ENCODE assay signal across 8 cellular contexts in the genomic region with DNA sequence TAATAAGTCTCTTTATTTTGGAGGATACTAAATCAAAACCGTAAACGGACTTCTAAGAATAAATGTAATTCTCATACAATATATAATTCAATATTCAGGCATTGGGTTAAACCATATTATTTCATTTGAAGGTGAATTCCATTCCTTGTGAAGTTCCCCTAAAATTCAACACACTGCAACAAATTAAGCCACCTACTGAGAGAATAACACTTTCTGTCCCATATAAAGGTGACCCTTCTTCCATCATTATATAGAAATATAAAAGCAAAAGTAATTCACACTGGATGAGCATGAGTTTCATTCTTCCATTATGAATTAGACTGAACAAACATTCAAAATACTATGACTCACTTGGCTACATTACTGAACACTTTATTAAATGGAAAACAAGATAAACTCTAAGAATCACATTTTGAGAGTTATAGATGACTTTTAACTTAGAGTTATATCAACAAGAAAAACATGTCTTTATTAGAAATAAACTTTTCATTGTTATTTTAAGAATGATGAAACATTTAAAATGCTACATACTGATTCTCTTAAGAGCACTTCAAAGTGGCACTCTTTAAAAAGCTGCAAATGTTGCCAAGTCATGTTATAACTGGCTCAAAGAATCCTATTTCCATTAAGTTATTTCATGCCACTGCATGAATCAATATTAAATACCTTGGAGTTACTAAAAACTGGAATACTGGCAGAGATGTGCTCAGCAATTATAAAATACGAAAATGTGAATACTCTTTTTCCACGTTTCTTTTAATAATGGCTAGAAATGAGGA. TPM values are rescaled to one million over a fixed set of nuclear protein-coding genes. Genes with fewer than 3 reads are reported as not detected.
A peak's percentile ranks its signal among the peaks of the same experiment; 100 is the strongest.
DNase-seq lines count a peak whose midpoint lies in the region; ATAC-seq, FAIRE-seq and TF ChIP-seq lines count a peak whose summit lies in the region.

No MANE protein-coding gene starts in this region.

- TF ChIP-seq CTCF in astrocyte of the spinal cord (IDR thresholded peaks at IDR 0.05; ENCODE audit: low read depth, low read length) = no peak
- TF ChIP-seq CTCF in upper lobe of right lung (IDR thresholded peaks at IDR 0.05) = no peak

- peaks cover 27% of the 10 kb centered on the region for H3K36me3 Mint-ChIP-seq in activated naive CD4-positive, alpha-beta T cell treated with anti-CD3 and anti-CD28 coated beads, Interleukin-2, amount 10 ng/mL, durations not matched to agents 7 days and 5 days

- intact Hi-C loops in upper lobe of right lung (cut with DNase I) = no loop called here

- no peaks in the 10 kb centered on the region for H3K36me3 ChIP-seq in upper lobe of right lung

- no peaks in the 10 kb centered on the region for H3K9me3 ChIP-seq in upper lobe of right lung

- H3K4me1 ChIP-seq in upper lobe of right lung = peaks cover 22% of the 10 kb centered on the region

- H3K27me3 Mint-ChIP-seq in activated naive CD4-positive, alpha-beta T cell treated with anti-CD3 and anti-CD28 coated beads, Interleukin-2, amount 10 ng/mL, durations not matched to agents 7 days and 5 days = peaks cover 7% of the 10 kb centered on the region

- FAIRE-seq in RCC 7860 (lab: Jason Lieb, UNC) = no peak

- H3K4me1 Mint-ChIP-seq in activated naive CD4-positive, alpha-beta T cell treated with anti-CD3 and anti-CD28 coated beads, Interleukin-2, amount 10 ng/mL, durations not matched to agents 7 days and 5 days = peaks cover 62% of the 10 kb centered on the region

- H3K27ac Mint-ChIP-seq in activated naive CD4-positive, alpha-beta T cell treated with anti-CD3 and anti-CD28 coated beads, Interleukin-2, amount 10 ng/mL, durations not matched to agents 7 days and 5 days = peak overlapping the region; percentile 49

- H3K27ac ChIP-seq in upper lobe of right lung = no peak overlapping the region

- peak overlapping the region; percentile 10 for H3K4me3 ChIP-seq in astrocyte of the spinal cord (ENCODE audit: low read depth, low read length)
- peak overlapping the region; percentile 81 for H3K4me3 ChIP-seq in upper lobe of right lung

- no peak for ATAC-seq in upper lobe of right lung
- no peak for ATAC-seq in HG03460 (IDR thresholded peaks at IDR 0.05; ENCODE audit: unreplicated experiment)

- CTCF ChIA-PET in activated naive CD4-positive, alpha-beta T cell treated with anti-CD3 and anti-CD28 coated beads, Interleukin-2, amount 10 ng/mL, durations not matched to agents 7 days and 5 days (lab: Charles Lee) = interaction anchor here (1.1 to 2.2 kb wide), 5 partner anchors 69 to 480 kb away, joined by 3 to 17 read pairs (median 5); no protein-coding TSS in a partner anchor

- no peak overlapping the region for H3K4me3 Mint-ChIP-seq in activated naive CD4-positive, alpha-beta T cell treated with anti-CD3 and anti-CD28 coated beads, Interleukin-2, amount 10 ng/mL, durations not matched to agents 7 days and 5 days

- no peak for DNase-seq in activated naive CD4-positive, alpha-beta T cell treated with anti-CD3 and anti-CD28 coated beads, Interleukin-2, amount 10 ng/mL, durations not matched to agents 7 days and 5 days
- DNase-seq in activated naive CD4-positive, alpha-beta T cell treated with Interleukin-2 at 50 U/mL for 16 hours = no peak
- DNase-seq in astrocyte of the spinal cord (ENCODE audit: low read depth, low spot score) (peak; percentile 37), iris pigment epithelial cell (ENCODE audit: low read depth) (peak; percentile 15), upper lobe of right lung (no peak), RCC 7860 (ENCODE audit: low spot score) (no peak), NCI-H1417 treated with DMSO at 0.1 percent for 48 hours (lab: John Stamatoyannopoulos, UW) (no peak)

- in situ Hi-C loops in astrocyte of the spinal cord (cut with HindIII; ENCODE audit: low sequenced_read_pairs) = no loop called here

- H3K27me3 ChIP-seq in upper lobe of right lung = no peaks in the 10 kb centered on the region

- peaks cover 3% of the 10 kb centered on the region for H3K9me3 Mint-ChIP-seq in activated naive CD4-positive, alpha-beta T cell treated with anti-CD3 and anti-CD28 coated beads, Interleukin-2, amount 10 ng/mL, durations not matched to agents 7 days and 5 days

RNA-seq across cellular contexts. Expression of gene SESN3, which starts 2.7 kb away (rescaled TPM):
- total RNA-seq in upper lobe of right lung = 43.5 TPM

Comparison
In these comparisons a context has a peak if more than half of its experiments do, and no peak if none do; other contexts are left out.
1. DNase-seq: peak in astrocyte of the spinal cord (single experiment) and iris pigment epithelial cell (single experiment); none in activated naive CD4-positive, alpha-beta T cell treated with anti-CD3 and anti-CD28 coated beads, Interleukin-2, amount 10 ng/mL, durations not matched to agents 7 days and 5 days (single experiment), activated naive CD4-positive, alpha-beta T cell treated with Interleukin-2 at 50 U/mL for 16 hours (single experiment), upper lobe of right lung (single experiment), RCC 7860 (single experiment) and NCI-H1417 treated with DMSO at 0.1 percent for 48 hours (single experiment).